ENCODE assay signal across 8 cellular contexts in genomic region chr6:35318200-35318844, GRCh38. TPM values are rescaled to one million over a fixed set of nuclear protein-coding genes. Genes with fewer than 3 reads are reported as not detected.
A peak's percentile ranks its signal among the peaks of the same experiment; 100 is the strongest.
DNase-seq lines count a peak whose midpoint lies in the region; ATAC-seq, FAIRE-seq and TF ChIP-seq lines count a peak whose summit lies in the region.

No MANE protein-coding gene starts in this region.

- peaks cover 12% of the 10 kb centered on the region for H3K4me1 ChIP-seq in stomach smooth muscle (ENCODE audit: control insufficient read depth, insufficient read depth, low read length)

- FAIRE-seq in H54 (lab: Jason Lieb, UNC): peak; percentile 55

- peak overlapping the region; percentile 39 to 72 for H3K9ac ChIP-seq in stomach smooth muscle (ENCODE audit: low read length in 2 of 2)

- H3K27ac ChIP-seq in stomach smooth muscle (ENCODE audit: low read length): peak overlapping the region; percentile 24

- H3K4me3 ChIP-seq in stomach smooth muscle (ENCODE audit: low read length in 2 of 2): peak overlapping the region; percentile 47 to 79

- intact Hi-C loops in left colon (cut with DNase I, micrococcal nuclease): no loop called here

- H3K27me3 ChIP-seq in stomach smooth muscle (ENCODE audit: control insufficient read depth in 1 of 2, insufficient read depth in 2 of 2, low read length in 2 of 2): no peaks in the 10 kb centered on the region

- ATAC-seq in left colon: peak; percentile 99
- no peak for ATAC-seq in HG02623 (IDR thresholded peaks at IDR 0.05; ENCODE audit: unreplicated experiment)
- ATAC-seq in HG02981 (IDR thresholded peaks at IDR 0.05; ENCODE audit: unreplicated experiment): no peak
- no peak for ATAC-seq in GM21447 (IDR thresholded peaks at IDR 0.05; ENCODE audit: unreplicated experiment)

- DNase-seq in H54 (ENCODE audit: insufficient read length, low spot score): peak; percentile 95
- DNase-seq in NCI-H510A treated with DMSO at 0.1 percent for 48 hours (lab: John Stamatoyannopoulos, UW): peak; percentile 82
- DNase-seq in dedifferentiated amniotic fluid mesenchymal stem cell (ENCODE audit: extremely low spot score): peak; percentile 31
- DNase-seq in left colon: peak; percentile 81 to 86

- no peaks in the 10 kb centered on the region for H3K36me3 ChIP-seq in stomach smooth muscle (ENCODE audit: control insufficient read depth in 2 of 2, insufficient read depth in 2 of 2, low read length in 2 of 2)

- no peaks in the 10 kb centered on the region for H3K9me3 ChIP-seq in stomach smooth muscle (ENCODE audit: control insufficient read depth in 2 of 2, low read length in 2 of 2)

- TF ChIP-seq POLR2A in H54 (IDR thresholded peaks at IDR 0.05; ENCODE audit: low read depth, low read length): peak; percentile 68

RNA-seq across cellular contexts. Expression of gene DEF6, which starts 20.7 kb away (rescaled TPM):
- total RNA-seq in left colon: 10 to 100 TPM; 10.3 to 10.5 TPM

RNA-seq across cellular contexts. Expression of gene PPARD, which starts 24.0 kb away (rescaled TPM):
- 10 to 100 TPM; 36.0 to 68.0 TPM for total RNA-seq in left colon

RNA-seq across cellular contexts. Expression of gene ZNF76, which starts 58.8 kb away (rescaled TPM):
- 10 to 100 TPM; 29.1 to 33.5 TPM for total RNA-seq in left colon

Comparison
In these comparisons a context has a peak if more than half of its experiments do, and no peak if none do; other contexts are left out.
1. DNase-seq: peak in every context shown above with its lines; median percentile 95 in H54; 84 in left colon; 82 in NCI-H510A treated with DMSO at 0.1 percent for 48 hours; 31 in dedifferentiated amniotic fluid mesenchymal stem cell.